In the genomic region with DNA sequence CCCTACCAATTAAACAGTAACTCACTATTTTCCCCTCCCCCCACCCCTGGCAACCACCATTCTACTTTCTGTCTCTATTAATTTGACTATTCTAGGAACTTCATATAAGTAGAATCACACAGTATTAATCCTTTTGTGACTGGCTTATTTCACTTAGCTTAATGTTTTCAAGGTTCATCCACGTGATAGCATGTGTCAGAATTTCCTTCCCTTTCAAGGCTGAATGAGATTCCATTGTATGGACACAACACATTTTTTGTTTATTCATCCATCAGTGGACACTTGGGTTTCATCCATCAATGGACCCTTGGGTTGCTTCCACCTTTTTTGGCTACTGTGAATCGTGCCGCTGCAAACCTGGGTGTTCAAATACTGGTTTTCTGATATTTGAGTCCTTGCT, we compare ENCODE assay signal across 24 cellular contexts. TPM values are rescaled to one million over a fixed set of nuclear protein-coding genes. Genes with fewer than 3 reads are reported as not detected.
A peak's percentile ranks its signal among the peaks of the same experiment; 100 is the strongest.
DNase-seq lines count a peak whose midpoint lies in the region; ATAC-seq, FAIRE-seq and TF ChIP-seq lines count a peak whose summit lies in the region.
"Had no signal": no experiment of that assay in that cellular context is flagged by ENCODE, and none has a peak within 500 bp of the region (broad histone marks: within the 10 kb centered on the region; RNA-seq: fewer than 3 reads in every experiment).

No MANE protein-coding gene starts in this region.

- H3K79me2 ChIP-seq in GM12878 (ENCODE audit: control insufficient read depth, insufficient read depth, low read length) (peaks cover 93% of the 10 kb centered on the region), GM23338 (replicated peaks; ENCODE audit: insufficient read depth) (no peaks in the 10 kb centered on the region)

- H3K9me2 ChIP-seq in GM23338 (ENCODE audit: insufficient read depth): 0 out of 2 replicates have a peak, but pooled peaks cover 4% of the 10 kb centered on the region

- no peak for TF ChIP-seq RAD21 in GM12878 (IDR thresholded peaks at IDR 0.05; ENCODE audit: insufficient read depth, low read depth, low read length)

- peak overlapping the region; percentile 32 for H3K4me3 Mint-ChIP-seq in activated CD4-positive, alpha-beta T cell treated with anti-CD3 and anti-CD28 coated beads for 36 hours
- peak overlapping the region; percentile 31 to 99 (median 78) for H3K4me3 Mint-ChIP-seq in naive thymus-derived CD8-positive, alpha-beta T cell
- H3K4me3 Mint-ChIP-seq in GM23338: no peak overlapping the region
- H3K4me3 Mint-ChIP-seq: mesothelial cell of epicardium had no signal

- in situ Hi-C loops in SK-MEL-5 (cut with HindIII; ENCODE audit: low pct_unique_long_range_greater_than_20kb, low sequenced_read_pairs) (no loop called here), GM12878 (cut with MboI) (no loop called here)

- WGBS in GM12878 (ENCODE audit: insufficient coverage, insufficient replicate concordance, low lambda C conversion rate, missing lambda C conversion rate): 74% methylated on average over 3 of the region's 3 CpGs

- no peak for ATAC-seq in activated CD4-positive, alpha-beta T cell treated with anti-CD3 and anti-CD28 coated beads for 36 hours
- no peak for ATAC-seq in GM12878
- no peak for ATAC-seq in naive thymus-derived CD8-positive, alpha-beta T cell
- ATAC-seq in GM19455 (IDR thresholded peaks at IDR 0.05; ENCODE audit: unreplicated experiment): no peak
- no peak for ATAC-seq in GM23338
- ATAC-seq: heart right ventricle, right lobe of liver had no signal

- H3K36me3 ChIP-seq in GM12878 (ENCODE audit: control insufficient read depth in 2 of 2, insufficient read depth in 2 of 2, low read length in 1 of 2): peaks cover 10 to 55% of the 10 kb centered on the region in 2 experiments
- no peaks in the 10 kb centered on the region for H3K36me3 ChIP-seq in GM23338 (ENCODE audit: insufficient read depth)
- H3K36me3 ChIP-seq: breast epithelium, right lobe of liver had no signal

- H3K27ac ChIP-seq in GM12878 (ENCODE audit: control insufficient read depth, insufficient read depth) (peak overlapping the region; percentile 9; the same call in 1 of the 2 replicates), GM23338 (ENCODE audit: low read depth) (no peak overlapping the region)
- H3K27ac ChIP-seq: breast epithelium, heart right ventricle, HL-60, right lobe of liver had no signal

- H4K20me1 ChIP-seq in GM12878 (ENCODE audit: control insufficient read depth, insufficient read depth) (peaks cover 8% of the 10 kb centered on the region), GM23338 (replicated peaks; ENCODE audit: insufficient read depth) (no peaks in the 10 kb centered on the region)

- no peaks in the 10 kb centered on the region for H3K27me3 Mint-ChIP-seq in activated CD4-positive, alpha-beta T cell treated with anti-CD3 and anti-CD28 coated beads for 36 hours
- no peaks in the 10 kb centered on the region for H3K27me3 Mint-ChIP-seq in naive thymus-derived CD8-positive, alpha-beta T cell
- peaks cover 10% of the 10 kb centered on the region for H3K27me3 Mint-ChIP-seq in GM23338 (ENCODE audit: insufficient read depth, low read depth, poor library complexity)

- no peaks in the 10 kb centered on the region for H3K9me3 ChIP-seq in GM12878 (replicated peaks; ENCODE audit: control insufficient read depth, insufficient read depth, low read length)
- H3K9me3 ChIP-seq: breast epithelium, heart right ventricle, right lobe of liver had no signal

- peaks cover 98% of the 10 kb centered on the region for H3K4me1 Mint-ChIP-seq in activated CD4-positive, alpha-beta T cell treated with anti-CD3 and anti-CD28 coated beads for 36 hours
- peaks cover 59 to 100% (median 98%) of the 10 kb centered on the region in 4 donors for H3K4me1 Mint-ChIP-seq in naive thymus-derived CD8-positive, alpha-beta T cell
- H3K4me1 Mint-ChIP-seq in GM23338: peaks cover 26% of the 10 kb centered on the region

- SMC1A ChIA-PET in GM12878 (lab: Charles Lee; ENCODE audit: uncharacterized antibody, unreplicated experiment): interaction anchor here (21.1 kb wide), 1 partner anchor 12 kb away, joined by 476 read pairs; no protein-coding TSS in a partner anchor

- no peaks in the 10 kb centered on the region for H3K9me3 Mint-ChIP-seq in activated CD4-positive, alpha-beta T cell treated with anti-CD3 and anti-CD28 coated beads for 36 hours (ENCODE audit: low read depth)
- H3K9me3 Mint-ChIP-seq in naive thymus-derived CD8-positive, alpha-beta T cell: no peaks in the 10 kb centered on the region
- H3K9me3 Mint-ChIP-seq in GM23338: no peaks in the 10 kb centered on the region
- H3K9me3 Mint-ChIP-seq: mesothelial cell of epicardium had no signal

- H3K27me3 ChIP-seq in GM12878 (replicated peaks in 1 of 2; ENCODE audit: control insufficient read depth in 2 of 2, insufficient read depth in 2 of 2, low read length in 1 of 2) (no peaks in the 10 kb centered on the region), GM23338 (ENCODE audit: insufficient read depth) (no peaks in the 10 kb centered on the region)
- H3K27me3 ChIP-seq: breast epithelium, heart right ventricle, right lobe of liver had no signal

- peak overlapping the region; percentile 99 for H3K27ac Mint-ChIP-seq in activated CD4-positive, alpha-beta T cell treated with anti-CD3 and anti-CD28 coated beads for 36 hours
- H3K27ac Mint-ChIP-seq in naive thymus-derived CD8-positive, alpha-beta T cell: peak overlapping the region; percentile 69 to 98 (median 94)
- no peak overlapping the region for H3K27ac Mint-ChIP-seq in GM23338
- H3K27ac Mint-ChIP-seq: mesothelial cell of epicardium had no signal

- FAIRE-seq in GM12878 (lab: Jason Lieb, UNC): no peak
- FAIRE-seq: A204.1, GM18507, urothelium cell line had no signal

- H3K4me2 ChIP-seq in GM12878 (ENCODE audit: control insufficient read depth, insufficient read depth): no peak overlapping the region
- no peak overlapping the region for H3K4me2 ChIP-seq in GM23338

- peaks cover 92% of the 10 kb centered on the region for H3K36me3 Mint-ChIP-seq in activated CD4-positive, alpha-beta T cell treated with anti-CD3 and anti-CD28 coated beads for 36 hours (ENCODE audit: low read depth)
- H3K36me3 Mint-ChIP-seq in naive thymus-derived CD8-positive, alpha-beta T cell: peaks cover 4 to 81% (median 14%) of the 10 kb centered on the region in 3 donors
- no peaks in the 10 kb centered on the region; the same call in 2 of the 3 replicates for H3K36me3 Mint-ChIP-seq in GM23338 (ENCODE audit: low read depth)
- H3K36me3 Mint-ChIP-seq: mesothelial cell of epicardium had no signal

- no peaks in the 10 kb centered on the region for H3F3A ChIP-seq in GM23338 (replicated peaks; ENCODE audit: low read depth)

- RAD21 ChIA-PET in GM12878 (lab: Charles Lee; ENCODE audit: unreplicated experiment): no interaction called here

- H2AFZ ChIP-seq in GM12878 (ENCODE audit: control insufficient read depth, low read depth, low read length) (no peak overlapping the region), GM23338 (no peak overlapping the region)

- H3K4me1 ChIP-seq in GM12878 (ENCODE audit: control insufficient read depth, insufficient read depth, low read length) (peaks cover 41% of the 10 kb centered on the region), GM23338 (ENCODE audit: insufficient read depth) (0 out of 2 replicates have a peak, but pooled peaks cover 6% of the 10 kb centered on the region)
- H3K4me1 ChIP-seq: breast epithelium had no signal

- CTCF ChIA-PET in activated CD4-positive, alpha-beta T cell treated with anti-CD3 and anti-CD28 coated beads for 36 hours (lab: Charles Lee): interaction anchor here (21.8 to 27.5 kb wide), 2 partner anchors 6 to 10 kb away, joined by 621 read pairs; no protein-coding TSS in a partner anchor
- CTCF ChIA-PET in GM12878 (lab: Yijun Ruan, JAX): interaction anchor here (18.4 kb wide), 1 partner anchor 10 kb away, joined by 330 read pairs; no protein-coding TSS in a partner anchor

- intact Hi-C loops in activated CD4-positive, alpha-beta T cell treated with anti-CD3 and anti-CD28 coated beads for 36 hours (cut with DNase I, micrococcal nuclease): loop anchor here (10.0 kb wide), 3 partner anchors 796 to 1366 kb away; a partner anchor contains a TSS
- intact Hi-C loops in GM12878 (cut with micrococcal nuclease; ENCODE audit: unreplicated experiment): no loop called here

- H3K4me3 ChIP-seq in GM12878 (no peak overlapping the region), GM23338 (no peak overlapping the region)
- H3K4me3 ChIP-seq: breast epithelium, heart right ventricle, right lobe of liver had no signal

- POLR2A ChIA-PET in activated CD4-positive, alpha-beta T cell treated with anti-CD3 and anti-CD28 coated beads for 36 hours (lab: Charles Lee): interaction anchor here (0.6 to 0.7 kb wide), 3 partner anchors 11 to 63 kb away, joined by 3 to 10 read pairs (median 6); a partner anchor contains a TSS
- POLR2A ChIA-PET in GM12878 (lab: Charles Lee): no interaction called here
- POLR2A ChIA-PET in naive thymus-derived CD8-positive, alpha-beta T cell (lab: Charles Lee): interaction anchor here (22.9 to 30.9 kb wide), 2 partner anchors 4 to 10 kb away, joined by 825 read pairs; no protein-coding TSS in a partner anchor

- TF ChIP-seq EP300 in GM12878 (IDR thresholded peaks at IDR 0.05; ENCODE audit: borderline replicate concordance in 1 of 2, control insufficient read depth in 1 of 2, low read depth in 2 of 2, low read length in 2 of 2): no peak

- TF ChIP-seq CTCF in GM12878 (IDR thresholded peaks at IDR 0.05 in 2 of 3, conservative IDR thresholded peaks at IDR 0.05 in 1 of 3; ENCODE audit: control insufficient read depth in 2 of 3, extremely low read depth in 1 of 3, insufficient read depth in 1 of 3, low read depth in 3 of 3, low read length in 3 of 3): no peak
- TF ChIP-seq CTCF in GM23338 (conservative IDR thresholded peaks at IDR 0.05; ENCODE audit: low read depth in 2 of 2): no peak

- no peak overlapping the region for H3K9ac ChIP-seq in GM12878 (ENCODE audit: control insufficient read depth, insufficient read depth, low read length)

- TF ChIP-seq POLR2A in GM12878 (IDR thresholded peaks at IDR 0.05; ENCODE audit: low read depth, low read length): no peak

- peak; percentile 2 for DNase-seq in activated CD4-positive, alpha-beta T cell treated with anti-CD3 and anti-CD28 coated beads for 36 hours
- DNase-seq in activated CD4-positive, alpha-beta T cell treated with anti-CD3 and anti-CD28 coated beads, Interleukin-2, amount 50 U/mL, for 1 hour: no peak
- DNase-seq in SK-MEL-5 (ENCODE audit: low read depth, low spot score): peak; percentile 29
- DNase-seq in GM12878 (ENCODE audit: low read depth, low spot score): no peak
- DNase-seq in naive thymus-derived CD8-positive, alpha-beta T cell: no peak
- DNase-seq in GM23338 (ENCODE audit: low spot score): no peak
- DNase-seq in LoVo (ENCODE audit: low spot score): no peak
- DNase-seq: activated gamma-delta T cell treated with Interleukin-2 at 50 U/mL for 16 hours, HCEC 1CT, heart right ventricle, islet precursor cell, NCI-H2081 treated with DMSO at 0.1 percent for 48 hours, NCI-H524, occipital lobe, right lobe of liver, SIG-M5, T1000 had no signal

- BruUV-seq in GM12878 (replicated peaks; lab: Mats Ljungman, UMichigan): no TSS peak

RNA-seq across cellular contexts. Expression of a gene that starts 41.7 kb away (rescaled TPM):
- 100 to 1,000 TPM in 1 of 2 experiments, 10 to 100 TPM in 1; 91.2 to 100 TPM for total RNA-seq in activated CD4-positive, alpha-beta T cell treated with anti-CD3 and anti-CD28 coated beads for 36 hours
- total RNA-seq in SK-MEL-5 (2014; rRNA removed; shearing (Covaris generic)): 57.8 and 58.7 TPM in 2 replicates
- polyA plus RNA-seq in SK-MEL-5 (2015; cell fraction: cytosol; rRNA removed): 48.9 and 60.0 TPM in 2 replicates
- 94.1 and 109 TPM in 2 replicates for polyA plus RNA-seq in SK-MEL-5 (2015; cell fraction: nucleus; rRNA removed)
- total RNA-seq in GM12878 (2013; cell fraction: nucleolus; rRNA removed): 115 and 132 TPM in 2 replicates
- total RNA-seq in GM12878 (2014; rRNA removed) (88.8 and 91.6 TPM in 2 replicates), GM12878 (2014; rRNA removed; fragmentation: Illumina TruSeq; extraction: Trizol) (80.4 and 83.4 TPM in 2 replicates), GM12878 (2021) (74.0 and 76.6 TPM in 2 replicates)
- 49.2 TPM for polyA plus RNA-seq in GM12878 (2011; ENCODE audit: low read depth)
- polyA plus RNA-seq in GM12878 (2011; rRNA removed) (133 and 153 TPM in 2 replicates), GM12878 (2014; fragmentation: Illumina TruSeq; extraction: Trizol) (108 and 109 TPM in 2 replicates), GM12878 (2014; fragmentation: Nextera tagmentation; extraction: Ambion mirVana) (10 to 100 TPM; 65.4 to 77.5 TPM), GM12878 (2014; rRNA removed) (98.5 and 104 TPM in 2 replicates), GM12878 (2016; fragmentation: Nextera tagmentation; extraction: Ambion mirVana) (10 to 100 TPM; 65.2 to 74.8 TPM), GM23338 (2016; fragmentation: Nextera tagmentation; extraction: Ambion mirVana) (18.7 and 25.1 TPM in 2 replicates)
- 121 and 127 TPM in 2 replicates for polyA plus RNA-seq in GM12878 (2011; cell fraction: cytosol; rRNA removed)
- polyA plus RNA-seq in GM12878 (2011; cell fraction: nucleus; rRNA removed): 149 and 172 TPM in 2 replicates
- polyA plus RNA-seq in GM12878 (2012): 66.5 and 74.5 TPM in 2 replicates
- polyA minus RNA-seq in GM12878 (2011; rRNA and poly(A)+ RNA removed): 93.0 and 112 TPM in 2 replicates
- 26.6 and 32.7 TPM in 2 replicates for polyA minus RNA-seq in GM12878 (2011; cell fraction: cytosol; rRNA and poly(A)+ RNA removed)
- polyA minus RNA-seq in GM12878 (2011; cell fraction: nucleus; rRNA and poly(A)+ RNA removed): 34.8 and 42.0 TPM in 2 replicates
- 10 to 100 TPM; 61.7 to 62.4 TPM for total RNA-seq in naive thymus-derived CD8-positive, alpha-beta T cell
- 10 to 100 TPM; 38.9 to 46.0 (median 39.1) TPM for polyA plus RNA-seq in naive thymus-derived CD8-positive, alpha-beta T cell
- 26.0 and 34.8 TPM in 2 replicates for total RNA-seq in GM23338 (2014; rRNA removed; shearing (Covaris generic))

Comparison
In these comparisons a context has a peak if more than half of its experiments do, and no peak if none do; other contexts are left out.
1. DNase-seq: peak in activated CD4-positive, alpha-beta T cell treated with anti-CD3 and anti-CD28 coated beads for 36 hours (single experiment) and SK-MEL-5 (single experiment); none in activated CD4-positive, alpha-beta T cell treated with anti-CD3 and anti-CD28 coated beads, Interleukin-2, amount 50 U/mL, for 1 hour (single experiment), GM12878 (single experiment), naive thymus-derived CD8-positive, alpha-beta T cell (0 of 10), GM23338 (single experiment) and LoVo (single experiment).